ENCODE assay signal across 1 cellular context in the genomic region with DNA sequence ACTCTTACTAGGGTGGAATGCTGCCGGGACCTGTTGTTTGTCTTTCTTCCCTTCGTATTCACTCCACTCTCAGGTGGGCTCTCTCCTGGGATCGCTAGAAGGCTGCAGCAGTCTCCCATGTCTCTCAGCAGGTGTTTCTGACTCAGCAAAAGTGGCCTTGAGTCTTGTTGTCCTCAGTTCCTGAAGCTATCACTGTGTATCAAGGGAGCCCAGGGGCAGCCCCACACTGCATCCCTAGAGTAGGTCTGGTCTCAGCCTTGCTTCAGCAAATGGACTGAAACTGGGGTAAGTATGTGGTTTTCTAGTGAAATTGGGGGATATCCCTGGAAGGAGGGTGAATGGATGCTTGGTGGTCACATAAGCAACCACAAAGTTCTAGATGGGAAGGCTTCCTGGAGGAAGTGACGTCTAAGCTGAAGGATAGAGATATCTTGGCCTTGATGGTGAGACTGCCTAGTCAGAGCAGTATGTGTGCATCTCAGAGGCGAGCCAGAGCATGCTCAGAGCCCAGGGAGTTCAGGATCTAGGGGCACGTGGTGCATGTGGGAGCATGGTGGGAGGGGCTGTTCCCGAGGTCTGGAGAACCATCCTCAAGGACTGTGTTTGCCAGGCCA.
TF ChIP-seq lines count a peak whose summit lies in the region.

No MANE protein-coding gene starts in this region.

TF ChIP-seq in K562, 482 proteins besides CTCF, POLR2A, EP300 and RAD21 (continues in another document):
- TF ChIP-seq RHOXF2B (CRISPR knock-in tag; conservative IDR thresholded peaks at IDR 0.05) (no peak), ILF3 (IDR thresholded peaks at IDR 0.05; ENCODE audit: borderline replicate concordance) (no peak), ZNF395 (CRISPR knock-in tag; IDR thresholded peaks at IDR 0.05) (no peak), MAFG (tag; conservative IDR thresholded peaks at IDR 0.05) (peak; percentile 34; the same call in 1 of the 2 replicates), BHLHE40 (IDR thresholded peaks at IDR 0.05; ENCODE audit: low read length) (no peak), ZNF324 (CRISPR knock-in tag; IDR thresholded peaks at IDR 0.05) (no peak), CREBBP (IDR thresholded peaks at IDR 0.05; ENCODE audit: low read depth, low read length) (no peak), ZBTB11 (CRISPR knock-in tag; IDR thresholded peaks at IDR 0.05) (no peak), MAFF (IDR thresholded peaks at IDR 0.05; ENCODE audit: low read length) (peak; percentile 42; the same call in 1 of the 2 replicates), CHD4 (IDR thresholded peaks at IDR 0.05; ENCODE audit: insufficient read depth, insufficient replicate concordance, low read depth, low read length, poor library complexity, severe bottlenecking) (no peak), TEAD4 (IDR thresholded peaks at IDR 0.05; ENCODE audit: low read length) (no peak), TEAD4 (CRISPR knock-in tag; IDR thresholded peaks at IDR 0.05; ENCODE audit: borderline replicate concordance) (no peak), ZNF263 (CRISPR knock-in tag; IDR thresholded peaks at IDR 0.05; ENCODE audit: borderline replicate concordance) (no peak), ZNF518B (CRISPR knock-in tag; IDR thresholded peaks at IDR 0.05) (no peak), C11orf30 (IDR thresholded peaks at IDR 0.05; ENCODE audit: low read depth) (peak; percentile 75), HNRNPL (IDR thresholded peaks at IDR 0.05; ENCODE audit: low read depth, low read length) (no peak), CCAR2 (IDR thresholded peaks at IDR 0.05; ENCODE audit: low read depth, low read length) (no peak), ZBTB5 (IDR thresholded peaks at IDR 0.05) (no peak), MAFK (IDR thresholded peaks at IDR 0.05; ENCODE audit: low read length) (peak; percentile 45), ZNF75A (CRISPR knock-in tag; IDR thresholded peaks at IDR 0.05) (no peak), ETV5 (CRISPR knock-in tag; IDR thresholded peaks at IDR 0.05; ENCODE audit: low read depth) (no peak), ELF4 (CRISPR knock-in tag; IDR thresholded peaks at IDR 0.05) (no peak), ZNF140 (CRISPR knock-in tag; IDR thresholded peaks at IDR 0.05) (no peak), ARID2 (IDR thresholded peaks at IDR 0.05) (no peak), KDM1A (IDR thresholded peaks at IDR 0.05) (0 out of 4 replicates have a peak, but pooled peaks of 1 of the 2 experiments have one; percentile 25), TCF7L2 (IDR thresholded peaks at IDR 0.05; ENCODE audit: low read depth, low read length) (no peak), COPS2 (conservative IDR thresholded peaks at IDR 0.05) (no peak), PTRF (tag; IDR thresholded peaks at IDR 0.05) (no peak), HOXB6 (CRISPR knock-in tag; IDR thresholded peaks at IDR 0.05; ENCODE audit: borderline replicate concordance) (no peak), ZEB2 (IDR thresholded peaks at IDR 0.05) (no peak), TOE1 (IDR thresholded peaks at IDR 0.05; ENCODE audit: borderline replicate concordance) (no peak), TOE1 (CRISPR knock-in tag; IDR thresholded peaks at IDR 0.05; ENCODE audit: borderline replicate concordance, low read depth) (no peak), THRAP3 (IDR thresholded peaks at IDR 0.05; ENCODE audit: borderline replicate concordance) (no peak), XRCC5 (IDR thresholded peaks at IDR 0.05; ENCODE audit: low read depth, low read length) (no peak), NRF1 (conservative IDR thresholded peaks at IDR 0.05 in 1 of 2, IDR thresholded peaks at IDR 0.05 in 1 of 2) (peak; percentile 59 to 70; a peak in 3 of 4 replicates), STAG1 (CRISPR knock-in tag; IDR thresholded peaks at IDR 0.05; ENCODE audit: borderline replicate concordance) (no peak), ELF2 (CRISPR knock-in tag; IDR thresholded peaks at IDR 0.05) (no peak)
- TF ChIP-seq, protein P1, sequence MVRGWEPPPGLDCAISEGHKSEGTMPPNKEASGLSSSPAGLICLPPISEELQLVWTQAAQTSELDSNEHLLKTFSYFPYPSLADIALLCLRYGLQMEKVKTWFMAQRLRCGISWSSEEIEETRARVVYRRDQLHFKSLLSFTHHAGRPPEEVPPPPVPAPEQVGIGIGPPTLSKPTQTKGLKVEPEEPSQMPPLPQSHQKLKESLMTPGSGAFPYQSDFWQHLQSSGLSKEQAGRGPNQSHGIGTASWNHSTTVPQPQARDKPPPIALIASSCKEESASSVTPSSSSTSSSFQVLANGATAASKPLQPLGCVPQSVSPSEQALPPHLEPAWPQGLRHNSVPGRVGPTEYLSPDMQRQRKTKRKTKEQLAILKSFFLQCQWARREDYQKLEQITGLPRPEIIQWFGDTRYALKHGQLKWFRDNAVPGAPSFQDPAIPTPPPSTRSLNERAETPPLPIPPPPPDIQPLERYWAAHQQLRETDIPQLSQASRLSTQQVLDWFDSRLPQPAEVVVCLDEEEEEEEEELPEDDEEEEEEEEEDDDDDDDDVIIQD (CRISPR knock-in tag; IDR thresholded peaks at IDR 0.05): no peak
- TF ChIP-seq, protein P2, sequence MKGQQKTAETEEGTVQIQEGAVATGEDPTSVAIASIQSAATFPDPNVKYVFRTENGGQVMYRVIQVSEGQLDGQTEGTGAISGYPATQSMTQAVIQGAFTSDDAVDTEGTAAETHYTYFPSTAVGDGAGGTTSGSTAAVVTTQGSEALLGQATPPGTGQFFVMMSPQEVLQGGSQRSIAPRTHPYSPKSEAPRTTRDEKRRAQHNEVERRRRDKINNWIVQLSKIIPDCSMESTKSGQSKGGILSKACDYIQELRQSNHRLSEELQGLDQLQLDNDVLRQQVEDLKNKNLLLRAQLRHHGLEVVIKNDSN (CRISPR knock-in tag; IDR thresholded peaks at IDR 0.05): no peak
- TF ChIP-seq, protein P3, sequence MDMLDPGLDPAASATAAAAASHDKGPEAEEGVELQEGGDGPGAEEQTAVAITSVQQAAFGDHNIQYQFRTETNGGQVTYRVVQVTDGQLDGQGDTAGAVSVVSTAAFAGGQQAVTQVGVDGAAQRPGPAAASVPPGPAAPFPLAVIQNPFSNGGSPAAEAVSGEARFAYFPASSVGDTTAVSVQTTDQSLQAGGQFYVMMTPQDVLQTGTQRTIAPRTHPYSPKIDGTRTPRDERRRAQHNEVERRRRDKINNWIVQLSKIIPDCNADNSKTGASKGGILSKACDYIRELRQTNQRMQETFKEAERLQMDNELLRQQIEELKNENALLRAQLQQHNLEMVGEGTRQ (CRISPR knock-in tag; IDR thresholded peaks at IDR 0.05): peak; percentile 50; the same call in 1 of the 2 replicates
